ENCODE assay signal across 8 cellular contexts in genomic region chr5:143016777-143017374, GRCh38.
A peak's percentile ranks its signal among the peaks of the same experiment; 100 is the strongest.
DNase-seq lines count a peak whose midpoint lies in the region; ATAC-seq and TF ChIP-seq lines count a peak whose summit lies in the region.

No MANE protein-coding gene starts in this region.

- H3K36me3 Mint-ChIP-seq in activated CD4-positive, alpha-beta T cell treated with anti-CD3 and anti-CD28 coated beads, Interleukin-2, amount 10 ng/mL, durations not matched to agents 24 days and 14 days (ENCODE audit: low read depth): peaks cover 16% of the 10 kb centered on the region

- H3K27me3 Mint-ChIP-seq in activated CD4-positive, alpha-beta T cell treated with anti-CD3 and anti-CD28 coated beads, Interleukin-2, amount 10 ng/mL, durations not matched to agents 24 days and 14 days: no peaks in the 10 kb centered on the region

- intact Hi-C loops in activated CD4-positive, alpha-beta T cell treated with anti-CD3 and anti-CD28 coated beads, Interleukin-2, amount 10 ng/mL, durations not matched to agents 24 days and 14 days (cut with micrococcal nuclease): loop anchor here (1.0 kb wide), 1 partner anchor 808 kb away; no protein-coding TSS in a partner anchor

- DNase-seq in SKM-1 treated with dmso at 0.1 percent for 144 hours (lab: John Stamatoyannopoulos, UW; ENCODE audit: unreplicated experiment): peak; percentile 19
- DNase-seq in SKM-1 (lab: John Stamatoyannopoulos, UW; ENCODE audit: unreplicated experiment): no peak
- DNase-seq in NB4 (ENCODE audit: low read depth): peak; percentile 66
- peak; percentile 82 for DNase-seq in activated CD4-positive, alpha-beta T cell treated with anti-CD3 and anti-CD28 coated beads, Interleukin-2, amount 10 ng/mL, durations not matched to agents 24 days and 14 days
- DNase-seq in foreskin fibroblast: peak; percentile 26 to 74
- DNase-seq in stimulated activated CD4-positive, alpha-beta T cell treated with anti-CD3 and anti-CD28 coated beads, Interleukin-4, amount 100 ng/mL, for 48 hours (ENCODE audit: low read depth in 2 of 2): peak; percentile 40 to 50

- H3K27ac Mint-ChIP-seq in activated CD4-positive, alpha-beta T cell treated with anti-CD3 and anti-CD28 coated beads, Interleukin-2, amount 10 ng/mL, durations not matched to agents 24 days and 14 days: no peak overlapping the region

- peaks cover 38% of the 10 kb centered on the region for H3K4me1 Mint-ChIP-seq in activated CD4-positive, alpha-beta T cell treated with anti-CD3 and anti-CD28 coated beads, Interleukin-2, amount 10 ng/mL, durations not matched to agents 24 days and 14 days

- H3K4me3 ChIP-seq in NB4 (ENCODE audit: low read depth, low read length) (no peak overlapping the region), foreskin fibroblast (ENCODE audit: low read depth in 1 of 2, low read length in 2 of 2) (no peak overlapping the region)

- no peak for TF ChIP-seq POLR2A in NB4 (IDR thresholded peaks at IDR 0.05; ENCODE audit: extremely low read depth, insufficient read length)

- no peak for ATAC-seq in GM19452 (IDR thresholded peaks at IDR 0.05; ENCODE audit: unreplicated experiment)
- no peak for ATAC-seq in GM19328 (IDR thresholded peaks at IDR 0.05; ENCODE audit: unreplicated experiment)

- peak; percentile 54 for TF ChIP-seq CTCF in NB4 (IDR thresholded peaks at IDR 0.05; ENCODE audit: low read depth, low read length)
- TF ChIP-seq CTCF in foreskin fibroblast (IDR thresholded peaks at IDR 0.05; ENCODE audit: low read depth, low read length): peak; percentile 46

- H3K9me3 Mint-ChIP-seq in activated CD4-positive, alpha-beta T cell treated with anti-CD3 and anti-CD28 coated beads, Interleukin-2, amount 10 ng/mL, durations not matched to agents 24 days and 14 days: peaks cover 7% of the 10 kb centered on the region

- H3K4me3 Mint-ChIP-seq in activated CD4-positive, alpha-beta T cell treated with anti-CD3 and anti-CD28 coated beads, Interleukin-2, amount 10 ng/mL, durations not matched to agents 24 days and 14 days: no peak overlapping the region
